In the genomic region with DNA sequence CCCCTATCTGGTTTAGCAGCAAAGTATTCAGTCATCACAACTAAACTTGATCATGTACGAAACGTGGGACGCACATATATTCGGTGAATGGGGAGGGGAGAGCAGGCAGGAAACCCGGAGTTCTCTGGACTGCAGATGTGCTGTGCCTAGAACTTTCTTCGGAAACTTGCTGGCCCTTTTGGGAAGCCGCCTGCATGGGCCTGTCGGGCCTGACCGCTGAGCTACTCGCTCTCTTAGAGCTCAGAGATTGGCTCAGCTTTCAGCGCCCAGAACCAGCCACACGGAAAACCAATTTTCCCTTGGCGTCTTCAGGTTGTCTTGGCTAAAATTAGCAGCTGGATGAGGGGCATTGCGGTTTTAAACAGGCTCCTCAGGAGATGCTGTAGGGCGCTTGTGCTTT, we compare ENCODE assay signal across 1 cellular context.
TF ChIP-seq lines count a peak whose summit lies in the region.

No MANE protein-coding gene starts in this region.

TF ChIP-seq in K562, 482 proteins besides CTCF, POLR2A, EP300 and RAD21:
- TF ChIP-seq RBM15 (IDR thresholded peaks at IDR 0.05; ENCODE audit: insufficient read depth, low read length), result no peak
- TF ChIP-seq RBM22 (IDR thresholded peaks at IDR 0.05; ENCODE audit: low read depth, low read length, poor library complexity, severe bottlenecking), result peak; percentile 5
- peak; percentile 16 for TF ChIP-seq RBBP5 (IDR thresholded peaks at IDR 0.05; ENCODE audit: borderline replicate concordance, insufficient read depth, low read length, poor library complexity, severe bottlenecking)
TF ChIP-seq in K562: peak in this region for 2.
